In genomic region chr6:34304164-34304563, GRCh38 we compare ENCODE assay signal across 31 cellular contexts.
"Had no signal": no experiment of that assay in that cellular context is flagged by ENCODE, and none has a peak within 500 bp of the region (broad histone marks: within the 10 kb centered on the region; RNA-seq: fewer than 3 reads in every experiment).

No MANE protein-coding gene starts in this region.

- DNase-seq: activated CD4-positive, alpha-beta memory T cell treated with anti-CD3 and anti-CD28 coated beads for 36 hours; activated CD4-positive, alpha-beta T cell treated with anti-CD3 and anti-CD28 coated beads for 36 hours; activated CD4-positive, alpha-beta T cell treated with anti-CD3 and anti-CD28 coated beads, Interleukin-2, amount 10 ng/mL, durations not matched to agents 24 days and 14 days; activated CD4-positive, CD25-positive, alpha-beta regulatory T cell; activated CD4-positive, CD25-positive, alpha-beta regulatory T cell treated with anti-CD3 and anti-CD28 coated beads, Interleukin-2, amount 50 U/mL, for 72 hours; activated CD8-positive, alpha-beta memory T cell treated with anti-CD3 and anti-CD28 coated beads, Interleukin-2, amount 10 ng/mL, durations not matched to agents 7 days and 5 days; activated CD8-positive, alpha-beta memory T cell treated with anti-CD3 and anti-CD28 coated beads, Interleukin-2, amount 50 U/mL, for 4 hours; activated CD8-positive, alpha-beta T cell treated with anti-CD3 and anti-CD28 coated beads, Interleukin-2, amount 10 ng/mL, durations not matched to agents 7 days and 5 days; activated effector memory CD4-positive, alpha-beta T cell treated with anti-CD3 and anti-CD28 coated beads, Interleukin-2, amount 50 U/mL, for 16 hours; activated naive CD4-positive, alpha-beta T cell treated with anti-CD3 and anti-CD28 coated beads for 36 hours; activated naive CD8-positive, alpha-beta T cell treated with anti-CD3 and anti-CD28 coated beads for 36 hours; activated naive CD8-positive, alpha-beta T cell treated with anti-CD3 and anti-CD28 coated beads, Interleukin-2, amount 50 U/mL, for 24 hours; activated T-cell treated with anti-CD3 and anti-CD28 coated beads, Interleukin-2, amount 50 U/mL, for 1 hour; activated T-cell treated with anti-CD3 and anti-CD28 coated beads, Interleukin-2, amount 50 U/mL, for 48 hours; adrenal gland; amygdala; aorta; body of pancreas; caudate nucleus; cortex of kidney; dermis blood vessel endothelial cell; effector CD4-positive, alpha-beta T cell; effector memory CD8-positive, alpha-beta T cell; erythroblast; foreskin keratinocyte; T-helper 2 cell; WERI-Rb-1 had no signal

- H3K9me3 ChIP-seq: adrenal gland, body of pancreas, esophagus muscularis mucosa, gastroesophageal sphincter had no signal

- ATAC-seq: activated CD4-positive, alpha-beta T cell treated with anti-CD3 and anti-CD28 coated beads for 36 hours; activated CD8-positive, alpha-beta memory T cell treated with anti-CD3 and anti-CD28 coated beads, Interleukin-2, amount 10 ng/mL, durations not matched to agents 7 days and 5 days; activated CD8-positive, alpha-beta T cell treated with anti-CD3 and anti-CD28 coated beads, Interleukin-2, amount 10 ng/mL, durations not matched to agents 7 days and 5 days; activated naive CD8-positive, alpha-beta T cell treated with anti-CD3 and anti-CD28 coated beads, Interleukin-2, amount 50 U/mL, for 24 hours; body of pancreas; effector memory CD8-positive, alpha-beta T cell; foreskin keratinocyte; gastroesophageal sphincter had no signal

- H3K27me3 ChIP-seq: adrenal gland, body of pancreas, esophagus muscularis mucosa, foreskin keratinocyte, gastroesophageal sphincter had no signal

- H3K36me3 ChIP-seq: adrenal gland, esophagus muscularis mucosa, gastroesophageal sphincter had no signal

- H3K27ac ChIP-seq: adrenal gland, body of pancreas, esophagus muscularis mucosa, foreskin keratinocyte, gastroesophageal sphincter, WERI-Rb-1 had no signal

- H3K4me3 ChIP-seq: adrenal gland, body of pancreas, esophagus muscularis mucosa, gastroesophageal sphincter had no signal

- H3K4me1 ChIP-seq: foreskin keratinocyte had no signal

- FAIRE-seq: colon, TTC549 had no signal
